In genomic region chr4:121822796-121823504, GRCh38 we compare ENCODE assay signal across 8 cellular contexts.
DNase-seq lines count a peak whose midpoint lies in the region; ATAC-seq and TF ChIP-seq lines count a peak whose summit lies in the region.

No MANE protein-coding gene starts in this region.

- H3K4me3 ChIP-seq in OCI-LY3 (ENCODE audit: low read length) = peak overlapping the region; percentile 89

- peaks cover 11% of the 10 kb centered on the region for H3K4me1 ChIP-seq in OCI-LY3 (ENCODE audit: low read length)

- peak overlapping the region; percentile 68 for H3K27ac ChIP-seq in OCI-LY3 (ENCODE audit: low read length)

- no peaks in the 10 kb centered on the region for H3K9me3 ChIP-seq in OCI-LY3 (ENCODE audit: insufficient read depth, low read length)

- 0 out of 2 replicates have a peak overlapping the region, but pooled peaks have one; percentile 10 for H2AFZ ChIP-seq in OCI-LY3 (ENCODE audit: low read depth, low read length)

- H3K27me3 ChIP-seq in OCI-LY3 (ENCODE audit: low read depth, low read length) = no peaks in the 10 kb centered on the region

- TF ChIP-seq CTCF in OCI-LY3 (IDR thresholded peaks at IDR 0.05; ENCODE audit: low read depth, low read length) = peak; percentile 28

- H3K4me2 ChIP-seq in OCI-LY3 (ENCODE audit: low read length) = peak overlapping the region; percentile 70

- peaks cover 50% of the 10 kb centered on the region for H3K79me2 ChIP-seq in OCI-LY3 (ENCODE audit: low read length)

- ATAC-seq in GM19328 (IDR thresholded peaks at IDR 0.05; ENCODE audit: unreplicated experiment) (peak; percentile 51), HG03280 (IDR thresholded peaks at IDR 0.05; ENCODE audit: unreplicated experiment) (peak; percentile 47)

- DNase-seq in DMS79 treated with DMSO at 0.1 percent for 48 hours (lab: John Stamatoyannopoulos, UW) = peak; percentile 19
- no peak for DNase-seq in DMS79 (lab: John Stamatoyannopoulos, UW)
- peak; percentile 58 for DNase-seq in astrocyte of the hippocampus (ENCODE audit: low read depth, low spot score)
- DNase-seq in iPS-NIHi7 (ENCODE audit: extremely low spot score) = peak; percentile 19
- DNase-seq in stimulated activated CD4-positive, alpha-beta T cell treated with anti-CD3 and anti-CD28 coated beads, Interleukin-4, amount 100 ng/mL, for 48 hours (ENCODE audit: low read depth in 2 of 2) = peak; percentile 18 to 25

- H3K36me3 ChIP-seq in OCI-LY3 (replicated peaks; ENCODE audit: low read depth, low read length) = peaks cover 42% of the 10 kb centered on the region

- no peaks in the 10 kb centered on the region for H4K20me1 ChIP-seq in OCI-LY3 (ENCODE audit: insufficient read depth, low read length)

- H3K9ac ChIP-seq in OCI-LY3 (ENCODE audit: low read length) = peak overlapping the region; percentile 89
